Comparison of ENCODE assay signal across 21 cellular contexts in the genomic region with DNA sequence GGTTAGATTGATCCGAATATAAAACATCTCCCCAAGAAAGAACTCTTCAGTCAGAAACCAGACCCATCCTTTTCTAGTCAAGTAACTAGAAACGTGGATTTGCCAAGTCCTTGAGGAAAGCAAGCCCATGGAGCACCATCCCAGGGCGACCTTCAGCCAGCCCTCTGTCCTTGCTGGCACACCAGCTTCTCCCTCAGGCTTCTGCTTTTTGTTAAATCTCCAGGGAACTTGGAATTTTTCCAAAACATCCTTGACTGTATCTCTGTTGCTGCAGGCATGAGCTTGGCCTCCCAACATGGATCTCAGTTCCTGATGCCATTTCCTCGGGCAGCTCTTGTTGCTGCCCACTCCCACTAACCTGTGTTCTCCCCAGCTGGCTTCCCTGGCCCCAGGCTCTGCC. TPM values are rescaled to one million over a fixed set of nuclear protein-coding genes. Genes with fewer than 3 reads are reported as not detected.
DNase-seq lines count a peak whose midpoint lies in the region; ATAC-seq lines count a peak whose summit lies in the region.
"Had no signal": no experiment of that assay in that cellular context is flagged by ENCODE, and none has a peak within 500 bp of the region (broad histone marks: within the 10 kb centered on the region; RNA-seq: fewer than 3 reads in every experiment).

No MANE protein-coding gene starts in this region.

- POLR2A ChIA-PET in activated CD4-positive, alpha-beta T cell treated with anti-CD3 and anti-CD28 coated beads, Interleukin-2, amount 10 ng/mL, durations not matched to agents 7 days and 5 days (lab: Charles Lee) = no interaction called here
- POLR2A ChIA-PET in CD4-positive, alpha-beta memory T cell (lab: Charles Lee; ENCODE audit: partially characterized antibody) = interaction anchor here (1.3 to 35.7 kb wide), 2 partner anchors 8 to 22 kb away, joined by 3 to 1361 read pairs; no protein-coding TSS in a partner anchor
- POLR2A ChIA-PET in naive thymus-derived CD4-positive, alpha-beta T cell (lab: Charles Lee) = interaction anchor here (0.8 to 2.7 kb wide), 3 partner anchors 13 to 321 kb away, joined by 3 to 6 read pairs (median 5); no protein-coding TSS in a partner anchor

- no peak overlapping the region for H3K4me3 ChIP-seq in CD4-positive, alpha-beta memory T cell (ENCODE audit: low read length in 2 of 2)
- H3K4me3 ChIP-seq in naive thymus-derived CD4-positive, alpha-beta T cell (ENCODE audit: low read length) = no peak overlapping the region
- H3K4me3 ChIP-seq: gastroesophageal sphincter, psoas muscle had no signal

- CTCF ChIA-PET in activated CD4-positive, alpha-beta T cell treated with anti-CD3 and anti-CD28 coated beads, Interleukin-2, amount 10 ng/mL, durations not matched to agents 7 days and 5 days (lab: Charles Lee) = interaction anchor here (1.1 to 1.2 kb wide), 2 partner anchors 8 to 9 kb away, joined by 3 read pairs; no protein-coding TSS in a partner anchor
- CTCF ChIA-PET in CD4-positive, alpha-beta memory T cell (lab: Charles Lee; ENCODE audit: partially characterized antibody) = interaction anchor here (2.9 to 3.3 kb wide), 2 partner anchors 8 to 54 kb away, joined by 9 to 17 read pairs; no protein-coding TSS in a partner anchor
- CTCF ChIA-PET in naive thymus-derived CD4-positive, alpha-beta T cell (lab: Charles Lee) = no interaction called here

- intact Hi-C loops in CD4-positive, alpha-beta memory T cell (cut with micrococcal nuclease) = no loop called here
- intact Hi-C loops in naive thymus-derived CD4-positive, alpha-beta T cell (cut with micrococcal nuclease) = loop anchor here in 1 of 2 donors (2.0 kb wide), 1 partner anchor 15 kb away; no protein-coding TSS in a partner anchor

- H3K27ac Mint-ChIP-seq in activated CD4-positive, alpha-beta T cell treated with anti-CD3 and anti-CD28 coated beads, Interleukin-2, amount 10 ng/mL, durations not matched to agents 7 days and 5 days = peak overlapping the region; percentile 4
- H3K27ac Mint-ChIP-seq in CD4-positive, alpha-beta memory T cell = peak overlapping the region in 6 of 7 donors; percentile 29 to 78 (median 67)
- peak overlapping the region; percentile 83 for H3K27ac Mint-ChIP-seq in T-helper 17 cell
- H3K27ac Mint-ChIP-seq in naive thymus-derived CD4-positive, alpha-beta T cell = peak overlapping the region in 8 of 9 donors; percentile 43 to 89 (median 74)

- H3K4me1 ChIP-seq in CD4-positive, alpha-beta memory T cell (ENCODE audit: insufficient read depth, low read length) = peaks cover 54% of the 10 kb centered on the region
- H3K4me1 ChIP-seq in naive thymus-derived CD4-positive, alpha-beta T cell (ENCODE audit: control insufficient read depth in 2 of 2, insufficient read depth in 2 of 2, low read length in 2 of 2) = peaks cover 18 to 19% of the 10 kb centered on the region in 2 donors
- H3K4me1 ChIP-seq: psoas muscle had no signal

- no peaks in the 10 kb centered on the region for H3K9me3 Mint-ChIP-seq in activated CD4-positive, alpha-beta T cell treated with anti-CD3 and anti-CD28 coated beads, Interleukin-2, amount 10 ng/mL, durations not matched to agents 7 days and 5 days
- H3K9me3 Mint-ChIP-seq in CD4-positive, alpha-beta memory T cell = no peaks in the 10 kb centered on the region
- no peaks in the 10 kb centered on the region for H3K9me3 Mint-ChIP-seq in naive thymus-derived CD4-positive, alpha-beta T cell

- no peak overlapping the region for H3K27ac ChIP-seq in CD4-positive, alpha-beta memory T cell (ENCODE audit: low read depth, low read length)
- peak overlapping the region; percentile 32 for H3K27ac ChIP-seq in naive thymus-derived CD4-positive, alpha-beta T cell (ENCODE audit: low read depth, low read length)
- H3K27ac ChIP-seq: gastroesophageal sphincter, psoas muscle, RWPE1 had no signal

- ATAC-seq in T-helper 17 cell = no peak
- ATAC-seq in naive thymus-derived CD4-positive, alpha-beta T cell = no peak
- ATAC-seq in HG03469 (IDR thresholded peaks at IDR 0.05; ENCODE audit: unreplicated experiment) = no peak
- ATAC-seq: esophagus mucosa, gastroesophageal sphincter, left cardiac atrium, psoas muscle had no signal

- H3K36me3 Mint-ChIP-seq in activated CD4-positive, alpha-beta T cell treated with anti-CD3 and anti-CD28 coated beads, Interleukin-2, amount 10 ng/mL, durations not matched to agents 7 days and 5 days (ENCODE audit: low read depth) = peaks cover 55% of the 10 kb centered on the region
- peaks cover 57 to 74% of the 10 kb centered on the region in 2 donors for H3K36me3 Mint-ChIP-seq in CD4-positive, alpha-beta memory T cell
- peaks cover 6% of the 10 kb centered on the region for H3K36me3 Mint-ChIP-seq in T-helper 17 cell (ENCODE audit: low read depth)
- H3K36me3 Mint-ChIP-seq in naive thymus-derived CD4-positive, alpha-beta T cell = peaks cover 0 to 41% (median 15%) of the 10 kb centered on the region in 5 donors

- no peaks in the 10 kb centered on the region for H3K9me3 ChIP-seq in CD4-positive, alpha-beta memory T cell (ENCODE audit: control insufficient read depth in 1 of 2, low read length in 2 of 2)
- H3K9me3 ChIP-seq in T-helper 17 cell (ENCODE audit: control insufficient read depth, low read length, poor library complexity, severe bottlenecking) = no peaks in the 10 kb centered on the region
- no peaks in the 10 kb centered on the region for H3K9me3 ChIP-seq in naive thymus-derived CD4-positive, alpha-beta T cell (ENCODE audit: control insufficient read depth in 2 of 3, low read length in 3 of 3)
- H3K9me3 ChIP-seq: gastroesophageal sphincter, psoas muscle had no signal

- peaks cover 38% of the 10 kb centered on the region for H3K4me1 Mint-ChIP-seq in activated CD4-positive, alpha-beta T cell treated with anti-CD3 and anti-CD28 coated beads, Interleukin-2, amount 10 ng/mL, durations not matched to agents 7 days and 5 days
- H3K4me1 Mint-ChIP-seq in CD4-positive, alpha-beta memory T cell = peaks cover 37 to 62% (median 47%) of the 10 kb centered on the region in 4 donors
- peaks cover 36% of the 10 kb centered on the region for H3K4me1 Mint-ChIP-seq in T-helper 17 cell
- H3K4me1 Mint-ChIP-seq in naive thymus-derived CD4-positive, alpha-beta T cell = peaks cover 35 to 63% (median 55%) of the 10 kb centered on the region in 7 donors

- no peak overlapping the region for H3K4me3 Mint-ChIP-seq in activated CD4-positive, alpha-beta T cell treated with anti-CD3 and anti-CD28 coated beads, Interleukin-2, amount 10 ng/mL, durations not matched to agents 7 days and 5 days
- peak overlapping the region in 1 of 8 donors; percentile 2 for H3K4me3 Mint-ChIP-seq in CD4-positive, alpha-beta memory T cell
- peak overlapping the region; percentile 41 for H3K4me3 Mint-ChIP-seq in T-helper 17 cell
- no peak overlapping the region for H3K4me3 Mint-ChIP-seq in naive thymus-derived CD4-positive, alpha-beta T cell

- peaks cover 66% of the 10 kb centered on the region for H3K36me3 ChIP-seq in CD4-positive, alpha-beta memory T cell (ENCODE audit: insufficient read depth, low read length)
- peaks cover 0 to 76% (median 13%) of the 10 kb centered on the region in 3 experiments for H3K36me3 ChIP-seq in naive thymus-derived CD4-positive, alpha-beta T cell (ENCODE audit: control insufficient read depth in 2 of 3, insufficient read depth in 3 of 3, low read length in 3 of 3)

- no peaks in the 10 kb centered on the region for H3K27me3 ChIP-seq in CD4-positive, alpha-beta memory T cell (ENCODE audit: insufficient read depth, low read length)
- H3K27me3 ChIP-seq in naive thymus-derived CD4-positive, alpha-beta T cell (ENCODE audit: control insufficient read depth in 2 of 2, insufficient read depth in 2 of 2, low read length in 2 of 2) = no peaks in the 10 kb centered on the region
- H3K27me3 ChIP-seq: gastroesophageal sphincter had no signal

- DNase-seq in activated CD4-positive, alpha-beta T cell treated with anti-CD3 and anti-CD28 coated beads, Interleukin-2, amount 10 ng/mL, durations not matched to agents 7 days and 5 days = no peak
- DNase-seq in activated CD4-positive, alpha-beta T cell treated with anti-CD3 and anti-CD28 coated beads, Interleukin-2, amount 50 U/mL, for 1 hour = no peak
- no peak for DNase-seq in CD4-positive, alpha-beta memory T cell
- DNase-seq in T-helper 17 cell (no peak), NCI-H1092 treated with DMSO at 0.1 percent for 48 hours (lab: John Stamatoyannopoulos, UW) (no peak), SIG-M5 treated with dmso at 0.1 percent for 504 hours (lab: John Stamatoyannopoulos, UW; ENCODE audit: unreplicated experiment) (no peak)
- no peak for DNase-seq in naive thymus-derived CD4-positive, alpha-beta T cell
- DNase-seq: ACHN; activated T-cell treated with anti-CD3 and anti-CD28 coated beads, Interleukin-2, amount 50 U/mL, for 48 hours; DMS79; left cardiac atrium; NCI-H146; psoas muscle; stimulated activated CD4-positive, alpha-beta T cell treated with anti-CD3 and anti-CD28 coated beads, Interleukin-4, amount 100 ng/mL, for 4 hours; SW 1271 had no signal

- no peaks in the 10 kb centered on the region for H3K27me3 Mint-ChIP-seq in activated CD4-positive, alpha-beta T cell treated with anti-CD3 and anti-CD28 coated beads, Interleukin-2, amount 10 ng/mL, durations not matched to agents 7 days and 5 days
- H3K27me3 Mint-ChIP-seq in CD4-positive, alpha-beta memory T cell = no peaks in the 10 kb centered on the region
- H3K27me3 Mint-ChIP-seq in T-helper 17 cell = no peaks in the 10 kb centered on the region
- no peaks in the 10 kb centered on the region for H3K27me3 Mint-ChIP-seq in naive thymus-derived CD4-positive, alpha-beta T cell

RNA-seq across cellular contexts. Expression of a gene that starts 27.1 kb away (rescaled TPM):
- total RNA-seq in activated CD4-positive, alpha-beta T cell treated with anti-CD3 and anti-CD28 coated beads, Interleukin-2, amount 10 ng/mL, durations not matched to agents 7 days and 5 days = under 1 TPM in 1 of 2 experiments, not detected in 1; 0.10 TPM
- total RNA-seq in CD4-positive, alpha-beta memory T cell = not detected
- polyA plus RNA-seq in CD4-positive, alpha-beta memory T cell = not detected
- not detected for total RNA-seq in T-helper 17 cell
- total RNA-seq in naive thymus-derived CD4-positive, alpha-beta T cell = under 1 TPM in 1 of 5 experiments, not detected in 4; 0.19 TPM
- not detected for polyA plus RNA-seq in naive thymus-derived CD4-positive, alpha-beta T cell
- total RNA-seq: esophagus mucosa, H1, temporal lobe had no signal
- polyA plus RNA-seq: H1 had no signal

Comparison
In these comparisons a context has a peak if more than half of its experiments do, and no peak if none do; other contexts are left out.
1. H3K27ac Mint-ChIP-seq: peak in every context shown above with its lines; median percentile 83 in T-helper 17 cell; 74 in naive thymus-derived CD4-positive, alpha-beta T cell; 67 in CD4-positive, alpha-beta memory T cell; 4 in activated CD4-positive, alpha-beta T cell treated with anti-CD3 and anti-CD28 coated beads, Interleukin-2, amount 10 ng/mL, durations not matched to agents 7 days and 5 days.